2 cellular contexts compared by ENCODE assay signal in genomic region chr9:136074706-136075105, GRCh38.
TF ChIP-seq lines count a peak whose summit lies in the region.

No MANE protein-coding gene starts in this region.

TF ChIP-seq in SK-N-SH, 30 proteins besides CTCF, POLR2A, EP300 and RAD21 (continued from another document):
- TF ChIP-seq IRF3 (IDR thresholded peaks at IDR 0.05; ENCODE audit: low read depth, low read length) = no peak
- no peak for TF ChIP-seq RFX5 (IDR thresholded peaks at IDR 0.05; ENCODE audit: low read length)
- TF ChIP-seq TEAD4 (IDR thresholded peaks at IDR 0.05; ENCODE audit: borderline replicate concordance, insufficient read depth) = no peak
- no peak for TF ChIP-seq POLR2AphosphoS5 (IDR thresholded peaks at IDR 0.05; ENCODE audit: low read depth, low read length)
- TF ChIP-seq RCOR1 (IDR thresholded peaks at IDR 0.05; ENCODE audit: low read length) = no peak
- TF ChIP-seq, protein P1, sequence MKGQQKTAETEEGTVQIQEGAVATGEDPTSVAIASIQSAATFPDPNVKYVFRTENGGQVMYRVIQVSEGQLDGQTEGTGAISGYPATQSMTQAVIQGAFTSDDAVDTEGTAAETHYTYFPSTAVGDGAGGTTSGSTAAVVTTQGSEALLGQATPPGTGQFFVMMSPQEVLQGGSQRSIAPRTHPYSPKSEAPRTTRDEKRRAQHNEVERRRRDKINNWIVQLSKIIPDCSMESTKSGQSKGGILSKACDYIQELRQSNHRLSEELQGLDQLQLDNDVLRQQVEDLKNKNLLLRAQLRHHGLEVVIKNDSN (IDR thresholded peaks at IDR 0.05; ENCODE audit: borderline replicate concordance, low read depth) = no peak
- no peak for TF ChIP-seq JUND (IDR thresholded peaks at IDR 0.05)
- no peak for TF ChIP-seq SIN3A (IDR thresholded peaks at IDR 0.05; ENCODE audit: borderline replicate concordance, low read depth, low read length)
- no peak for TF ChIP-seq RXRA (IDR thresholded peaks at IDR 0.05; ENCODE audit: borderline replicate concordance, low read depth)

TF ChIP-seq in SK-N-SH treated with all-trans-retinoic acid at 6 μM for 48 hours, 23 proteins besides CTCF, POLR2A, EP300 and RAD21 (continued from another document):
- TF ChIP-seq, protein P2, sequence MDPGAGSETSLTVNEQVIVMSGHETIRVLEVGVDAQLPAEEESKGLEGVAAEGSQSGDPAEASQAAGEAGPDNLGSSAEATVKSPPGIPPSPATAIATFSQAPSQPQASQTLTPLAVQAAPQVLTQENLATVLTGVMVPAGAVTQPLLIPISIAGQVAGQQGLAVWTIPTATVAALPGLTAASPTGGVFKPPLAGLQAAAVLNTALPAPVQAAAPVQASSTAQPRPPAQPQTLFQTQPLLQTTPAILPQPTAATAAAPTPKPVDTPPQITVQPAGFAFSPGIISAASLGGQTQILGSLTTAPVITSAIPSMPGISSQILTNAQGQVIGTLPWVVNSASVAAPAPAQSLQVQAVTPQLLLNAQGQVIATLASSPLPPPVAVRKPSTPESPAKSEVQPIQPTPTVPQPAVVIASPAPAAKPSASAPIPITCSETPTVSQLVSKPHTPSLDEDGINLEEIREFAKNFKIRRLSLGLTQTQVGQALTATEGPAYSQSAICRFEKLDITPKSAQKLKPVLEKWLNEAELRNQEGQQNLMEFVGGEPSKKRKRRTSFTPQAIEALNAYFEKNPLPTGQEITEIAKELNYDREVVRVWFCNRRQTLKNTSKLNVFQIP (CRISPR knock-in tag; IDR thresholded peaks at IDR 0.05; ENCODE audit: borderline replicate concordance, low read depth) = no peak
- no peak for TF ChIP-seq ESRRG (CRISPR knock-in tag; IDR thresholded peaks at IDR 0.05)
- TF ChIP-seq ZFP3 (CRISPR knock-in tag; IDR thresholded peaks at IDR 0.05) = no peak
- TF ChIP-seq, protein P3, sequence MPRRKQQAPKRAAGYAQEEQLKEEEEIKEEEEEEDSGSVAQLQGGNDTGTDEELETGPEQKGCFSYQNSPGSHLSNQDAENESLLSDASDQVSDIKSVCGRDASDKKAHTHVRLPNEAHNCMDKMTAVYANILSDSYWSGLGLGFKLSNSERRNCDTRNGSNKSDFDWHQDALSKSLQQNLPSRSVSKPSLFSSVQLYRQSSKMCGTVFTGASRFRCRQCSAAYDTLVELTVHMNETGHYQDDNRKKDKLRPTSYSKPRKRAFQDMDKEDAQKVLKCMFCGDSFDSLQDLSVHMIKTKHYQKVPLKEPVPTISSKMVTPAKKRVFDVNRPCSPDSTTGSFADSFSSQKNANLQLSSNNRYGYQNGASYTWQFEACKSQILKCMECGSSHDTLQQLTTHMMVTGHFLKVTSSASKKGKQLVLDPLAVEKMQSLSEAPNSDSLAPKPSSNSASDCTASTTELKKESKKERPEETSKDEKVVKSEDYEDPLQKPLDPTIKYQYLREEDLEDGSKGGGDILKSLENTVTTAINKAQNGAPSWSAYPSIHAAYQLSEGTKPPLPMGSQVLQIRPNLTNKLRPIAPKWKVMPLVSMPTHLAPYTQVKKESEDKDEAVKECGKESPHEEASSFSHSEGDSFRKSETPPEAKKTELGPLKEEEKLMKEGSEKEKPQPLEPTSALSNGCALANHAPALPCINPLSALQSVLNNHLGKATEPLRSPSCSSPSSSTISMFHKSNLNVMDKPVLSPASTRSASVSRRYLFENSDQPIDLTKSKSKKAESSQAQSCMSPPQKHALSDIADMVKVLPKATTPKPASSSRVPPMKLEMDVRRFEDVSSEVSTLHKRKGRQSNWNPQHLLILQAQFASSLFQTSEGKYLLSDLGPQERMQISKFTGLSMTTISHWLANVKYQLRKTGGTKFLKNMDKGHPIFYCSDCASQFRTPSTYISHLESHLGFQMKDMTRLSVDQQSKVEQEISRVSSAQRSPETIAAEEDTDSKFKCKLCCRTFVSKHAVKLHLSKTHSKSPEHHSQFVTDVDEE (CRISPR knock-in tag; IDR thresholded peaks at IDR 0.05) = no peak
- no peak for TF ChIP-seq TOX (CRISPR knock-in tag; IDR thresholded peaks at IDR 0.05; ENCODE audit: borderline replicate concordance)
- no peak for TF ChIP-seq ZFP30 (CRISPR knock-in tag; IDR thresholded peaks at IDR 0.05)
- TF ChIP-seq CSRNP3 (CRISPR knock-in tag; IDR thresholded peaks at IDR 0.05) = no peak
- TF ChIP-seq CSDC2 (CRISPR knock-in tag; IDR thresholded peaks at IDR 0.05) = no peak
- TF ChIP-seq ISL1 (CRISPR knock-in tag; IDR thresholded peaks at IDR 0.05) = no peak
- no peak for TF ChIP-seq BACH2 (CRISPR knock-in tag; IDR thresholded peaks at IDR 0.05; ENCODE audit: borderline replicate concordance)
- no peak for TF ChIP-seq GLIS3 (CRISPR knock-in tag; IDR thresholded peaks at IDR 0.05)
- no peak for TF ChIP-seq ZNF70 (CRISPR knock-in tag; IDR thresholded peaks at IDR 0.05)
